Comparison of ENCODE assay signal across 23 cellular contexts in genomic region chr15:66595937-66596545, GRCh38. TPM values are rescaled to one million over a fixed set of nuclear protein-coding genes. Genes with fewer than 3 reads are reported as not detected.
DNase-seq lines count a peak whose midpoint lies in the region; ATAC-seq and TF ChIP-seq lines count a peak whose summit lies in the region.
"Had no signal": no experiment of that assay in that cellular context is flagged by ENCODE, and none has a peak within 500 bp of the region (broad histone marks: within the 10 kb centered on the region; RNA-seq: fewer than 3 reads in every experiment).

No MANE protein-coding gene starts in this region.

- CTCF ChIA-PET in MCF 10A (lab: Yijun Ruan, JAX): interaction anchor here (0.6 to 1.1 kb wide), 3 partner anchors 10 to 193 kb away, joined by 3 read pairs; no protein-coding TSS in a partner anchor

- no peaks in the 10 kb centered on the region for H3K36me3 Mint-ChIP-seq in MCF 10A (ENCODE audit: insufficient read depth, unreplicated experiment)
- H3K36me3 Mint-ChIP-seq: activated CD8-positive, alpha-beta memory T cell treated with anti-CD3 and anti-CD28 coated beads, Interleukin-2, amount 10 ng/mL, durations not matched to agents 7 days and 5 days; naive B cell had no signal

- peaks cover 12% of the 10 kb centered on the region for H3K27me3 Mint-ChIP-seq in MCF 10A (ENCODE audit: insufficient read depth, unreplicated experiment)

- no peaks in the 10 kb centered on the region for H3K9me3 Mint-ChIP-seq in MCF 10A (ENCODE audit: unreplicated experiment)
- H3K9me3 Mint-ChIP-seq: activated T-helper 2 cell treated with anti-CD3 and anti-CD28 coated beads, Interferon-gamma antibody, Interleukin-2, Interleukin-4, amounts not matched to agents 10 μg/mL and 5 μg/mL and 100 μg/mL, durations not matched to agents 14 hours and 24 hours and 36 hours; naive B cell had no signal

- no TSS peak for BruUV-seq in MCF 10A (replicated peaks; lab: Mats Ljungman, UMichigan)

- no peaks in the 10 kb centered on the region for H3K4me1 Mint-ChIP-seq in MCF 10A (ENCODE audit: insufficient read depth, unreplicated experiment)
- H3K4me1 Mint-ChIP-seq: naive B cell had no signal

- POLR2A ChIA-PET in MCF 10A (lab: Yijun Ruan, JAX): no interaction called here

- ATAC-seq in left lobe of liver: no peak
- ATAC-seq: activated CD8-positive, alpha-beta memory T cell treated with anti-CD3 and anti-CD28 coated beads, Interleukin-2, amount 10 ng/mL, durations not matched to agents 7 days and 5 days; right lobe of liver had no signal

- TF ChIP-seq CTCF in MCF 10A (IDR thresholded peaks at IDR 0.05; ENCODE audit: unreplicated experiment): no peak

- in situ Hi-C loops in SK-MEL-5 (cut with HindIII; ENCODE audit: low pct_unique_long_range_greater_than_20kb, low sequenced_read_pairs): no loop called here

- intact Hi-C loops in MCF 10A (cut with micrococcal nuclease): no loop called here

- no peak overlapping the region for H3K27ac Mint-ChIP-seq in MCF 10A (ENCODE audit: low read depth, unreplicated experiment)
- H3K27ac Mint-ChIP-seq: activated CD8-positive, alpha-beta memory T cell treated with anti-CD3 and anti-CD28 coated beads, Interleukin-2, amount 10 ng/mL, durations not matched to agents 7 days and 5 days; activated T-helper 2 cell treated with anti-CD3 and anti-CD28 coated beads, Interferon-gamma antibody, Interleukin-2, Interleukin-4, amounts not matched to agents 10 μg/mL and 5 μg/mL and 100 μg/mL, durations not matched to agents 14 hours and 24 hours and 36 hours had no signal

- DNase-seq in COR-L47 (lab: John Stamatoyannopoulos, UW): peak; percentile 20
- DNase-seq in HS-5 (ENCODE audit: low read depth): peak; percentile 18
- peak; percentile 92 for DNase-seq in SK-MEL-5 (ENCODE audit: low read depth, low spot score)
- peak; percentile 75 for DNase-seq in fibroblast of peridontal ligament (ENCODE audit: extremely low read depth)
- no peak for DNase-seq in left lobe of liver (ENCODE audit: low spot score)
- no peak for DNase-seq in MCF 10A (ENCODE audit: unreplicated experiment)
- DNase-seq in activated T-cell treated with anti-CD3 and anti-CD28 coated beads, Interleukin-2, amount 50 U/mL, for 1 hour: no peak
- DNase-seq: activated CD4-positive, alpha-beta T cell treated with anti-CD3 and anti-CD28 coated beads for 1 hour; activated CD8-positive, alpha-beta memory T cell treated with anti-CD3 and anti-CD28 coated beads, Interleukin-2, amount 10 ng/mL, durations not matched to agents 7 days and 5 days; BE2C; Calu3; dermis blood vessel endothelial cell; kidney glomerular epithelial cell; mesenchymal stem cell; naive B cell; NCI-H187; NCI-H510A treated with DMSO at 0.1 percent for 48 hours; OCI-M1; right lobe of liver; T1000 had no signal

- no peak overlapping the region for H3K4me3 Mint-ChIP-seq in MCF 10A (ENCODE audit: unreplicated experiment)
- H3K4me3 Mint-ChIP-seq: activated CD8-positive, alpha-beta memory T cell treated with anti-CD3 and anti-CD28 coated beads, Interleukin-2, amount 10 ng/mL, durations not matched to agents 7 days and 5 days; naive B cell had no signal

RNA-seq across cellular contexts. Expression of gene LCTL, which starts 30.2 kb away (rescaled TPM):
- 0.21 and 0.40 TPM in 2 replicates for total RNA-seq in SK-MEL-5 (2014; rRNA removed; shearing (Covaris generic))
- polyA plus RNA-seq in SK-MEL-5 (2015; cell fraction: cytosol; rRNA removed): 0.06 TPM in 1 of 2 replicates, not detected in the other
- polyA plus RNA-seq in SK-MEL-5 (2015; cell fraction: nucleus; rRNA removed): not detected in 2 replicates
- not detected for total RNA-seq in left lobe of liver
- total RNA-seq in MCF 10A (2022): not detected in 2 replicates
- total RNA-seq: activated CD8-positive, alpha-beta memory T cell treated with anti-CD3 and anti-CD28 coated beads, Interleukin-2, amount 10 ng/mL, durations not matched to agents 7 days and 5 days; activated T-helper 2 cell treated with anti-CD3 and anti-CD28 coated beads, Interferon-gamma antibody, Interleukin-2, Interleukin-4, amounts not matched to agents 10 μg/mL and 5 μg/mL and 100 μg/mL, durations not matched to agents 14 hours and 24 hours and 36 hours; dermis blood vessel endothelial cell; endothelial cell of umbilical vein; right lobe of liver; thoracic aorta had no signal

Comparison
In these comparisons a context has a peak if more than half of its experiments do, and no peak if none do; other contexts are left out.
1. DNase-seq: peak in COR-L47 (single experiment), HS-5 (single experiment), SK-MEL-5 (single experiment) and fibroblast of peridontal ligament (single experiment); none in left lobe of liver (single experiment), MCF 10A (single experiment) and activated T-cell treated with anti-CD3 and anti-CD28 coated beads, Interleukin-2, amount 50 U/mL, for 1 hour (single experiment).